ENCODE assay signal across 8 cellular contexts in genomic region chr12:49674318-49674985, GRCh38. TPM values are rescaled to one million over a fixed set of nuclear protein-coding genes. Genes with fewer than 3 reads are reported as not detected.
A peak's percentile ranks its signal among the peaks of the same experiment; 100 is the strongest.
DNase-seq lines count a peak whose midpoint lies in the region; ATAC-seq and TF ChIP-seq lines count a peak whose summit lies in the region.

No MANE protein-coding gene starts in this region.

- POLR2A ChIA-PET in activated CD4-positive, alpha-beta T cell treated with anti-CD3 and anti-CD28 coated beads, Interleukin-2, amount 10 ng/mL, durations not matched to agents 7 days and 5 days (lab: Charles Lee): interaction anchor here (0.6 kb wide), 1 partner anchor 37 kb away, joined by 3 read pairs; no protein-coding TSS in a partner anchor

- H3K27ac ChIP-seq in mesodermal cell (ENCODE audit: low read depth, low read length, severe bottlenecking) (peak overlapping the region; percentile 95), tibial nerve (peak overlapping the region; percentile 89 to 98 (median 97))

- TF ChIP-seq EP300 in tibial nerve (IDR thresholded peaks at IDR 0.05): no peak

- H3K36me3 ChIP-seq in mesodermal cell (ENCODE audit: control insufficient read depth, insufficient read depth, low read length): peaks cover 5% of the 10 kb centered on the region
- H3K36me3 ChIP-seq in tibial nerve: no peaks in the 10 kb centered on the region
- no peaks in the 10 kb centered on the region for H3K36me3 ChIP-seq in BE2C

- H3K9me3 ChIP-seq in mesodermal cell (ENCODE audit: control insufficient read depth, low read length) (no peaks in the 10 kb centered on the region), tibial nerve (no peaks in the 10 kb centered on the region), BE2C (no peaks in the 10 kb centered on the region)

- H3K36me3 Mint-ChIP-seq in activated CD4-positive, alpha-beta T cell treated with anti-CD3 and anti-CD28 coated beads, Interleukin-2, amount 10 ng/mL, durations not matched to agents 7 days and 5 days (ENCODE audit: low read depth): peaks cover 5% of the 10 kb centered on the region
- peaks cover 16% of the 10 kb centered on the region for H3K36me3 Mint-ChIP-seq in dendritic cell treated with granulocyte-macrophage colony-stimulating factor and Interleukin-4, amounts not matched to agents 40 ng/mL and 50 ng/mL, for 4 days (ENCODE audit: low read depth)

- H3K27me3 ChIP-seq in tibial nerve: no peaks in the 10 kb centered on the region
- no peaks in the 10 kb centered on the region for H3K27me3 ChIP-seq in BE2C

- TF ChIP-seq POLR2A in tibial nerve (IDR thresholded peaks at IDR 0.05): no peak

- no peak overlapping the region for H3K4me3 ChIP-seq in mesodermal cell (ENCODE audit: extremely low read depth, insufficient read depth, low read length, poor library complexity, severe bottlenecking)
- H3K4me3 ChIP-seq in tibial nerve: no peak overlapping the region
- H3K4me3 ChIP-seq in BE2C (ENCODE audit: low read depth, low read length): no peak overlapping the region

- TF ChIP-seq CTCF in tibial nerve (IDR thresholded peaks at IDR 0.05): no peak
- no peak for TF ChIP-seq CTCF in BE2C (IDR thresholded peaks at IDR 0.05; ENCODE audit: low read depth, low read length)

- H3K4me3 Mint-ChIP-seq in activated CD4-positive, alpha-beta T cell treated with anti-CD3 and anti-CD28 coated beads, Interleukin-2, amount 10 ng/mL, durations not matched to agents 7 days and 5 days: no peak overlapping the region
- no peak overlapping the region for H3K4me3 Mint-ChIP-seq in dendritic cell treated with granulocyte-macrophage colony-stimulating factor and Interleukin-4, amounts not matched to agents 40 ng/mL and 50 ng/mL, for 4 days

- intact Hi-C loops in dendritic cell treated with granulocyte-macrophage colony-stimulating factor and Interleukin-4, amounts not matched to agents 40 ng/mL and 50 ng/mL, for 4 days (cut with micrococcal nuclease): no loop called here

- CTCF ChIA-PET in activated CD4-positive, alpha-beta T cell treated with anti-CD3 and anti-CD28 coated beads, Interleukin-2, amount 10 ng/mL, durations not matched to agents 7 days and 5 days (lab: Charles Lee): interaction anchor here (0.6 to 8.5 kb wide), 14 partner anchors 8 to 187 kb away, joined by 3 to 57 read pairs (median 8); partner anchors contain the start of genes FMNL3 and TMBIM6

- ATAC-seq in GM21360 (IDR thresholded peaks at IDR 0.05; ENCODE audit: unreplicated experiment) (no peak), GM18520 (IDR thresholded peaks at IDR 0.05; ENCODE audit: unreplicated experiment) (no peak)

- H3K4me1 ChIP-seq in mesodermal cell (ENCODE audit: control insufficient read depth, insufficient read depth, low read length, poor library complexity, severe bottlenecking) (peaks cover 49% of the 10 kb centered on the region), tibial nerve (peaks cover 3 to 72% (median 66%) of the 10 kb centered on the region in 4 donors), BE2C (peaks cover 18% of the 10 kb centered on the region)

- H3K27ac Mint-ChIP-seq in activated CD4-positive, alpha-beta T cell treated with anti-CD3 and anti-CD28 coated beads, Interleukin-2, amount 10 ng/mL, durations not matched to agents 7 days and 5 days: peak overlapping the region; percentile 81
- H3K27ac Mint-ChIP-seq in dendritic cell treated with granulocyte-macrophage colony-stimulating factor and Interleukin-4, amounts not matched to agents 40 ng/mL and 50 ng/mL, for 4 days: peak overlapping the region; percentile 81

- H3K27me3 Mint-ChIP-seq in activated CD4-positive, alpha-beta T cell treated with anti-CD3 and anti-CD28 coated beads, Interleukin-2, amount 10 ng/mL, durations not matched to agents 7 days and 5 days: no peaks in the 10 kb centered on the region
- no peaks in the 10 kb centered on the region for H3K27me3 Mint-ChIP-seq in dendritic cell treated with granulocyte-macrophage colony-stimulating factor and Interleukin-4, amounts not matched to agents 40 ng/mL and 50 ng/mL, for 4 days

- H3K4me1 Mint-ChIP-seq in activated CD4-positive, alpha-beta T cell treated with anti-CD3 and anti-CD28 coated beads, Interleukin-2, amount 10 ng/mL, durations not matched to agents 7 days and 5 days: peaks cover 68% of the 10 kb centered on the region
- H3K4me1 Mint-ChIP-seq in dendritic cell treated with granulocyte-macrophage colony-stimulating factor and Interleukin-4, amounts not matched to agents 40 ng/mL and 50 ng/mL, for 4 days (ENCODE audit: low read depth): peaks cover 75% of the 10 kb centered on the region

- WGBS in mesodermal cell (ENCODE audit: insufficient coverage in 2 of 2), 2 experiments: 89 to 94% methylated on average over 3 to 4 of the region's 4 CpGs
- 33 to 35% methylated on average over 4 of the region's 4 CpGs for whole genome bisulfite sequencing in tibial nerve, 2 donors

- DNase-seq in activated CD4-positive, alpha-beta T cell treated with anti-CD3 and anti-CD28 coated beads, Interleukin-2, amount 10 ng/mL, durations not matched to agents 7 days and 5 days: no peak
- DNase-seq in activated CD4-positive, alpha-beta T cell treated with anti-CD3 and anti-CD28 coated beads, Interleukin-2, amount 50 U/mL, for 48 hours: no peak
- DNase-seq in tibial nerve (ENCODE audit: low spot score in 2 of 2): peak in 1 of 2 donors; percentile 44
- DNase-seq in BE2C: no peak

- peaks cover 3% of the 10 kb centered on the region for H3K9me3 Mint-ChIP-seq in activated CD4-positive, alpha-beta T cell treated with anti-CD3 and anti-CD28 coated beads, Interleukin-2, amount 10 ng/mL, durations not matched to agents 7 days and 5 days
- no peaks in the 10 kb centered on the region for H3K9me3 Mint-ChIP-seq in dendritic cell treated with granulocyte-macrophage colony-stimulating factor and Interleukin-4, amounts not matched to agents 40 ng/mL and 50 ng/mL, for 4 days

RNA-seq across cellular contexts. Expression of gene FMNL3, which starts 32.8 kb away (rescaled TPM):
- total RNA-seq in activated CD4-positive, alpha-beta T cell treated with anti-CD3 and anti-CD28 coated beads, Interleukin-2, amount 10 ng/mL, durations not matched to agents 7 days and 5 days: 10 to 100 TPM; 37.4 to 38.2 TPM
- 45.1 TPM for polyA plus RNA-seq in mesodermal cell (2013, experiment 1 of 2)
- 35.3 TPM for polyA plus RNA-seq in mesodermal cell (2013, experiment 2 of 2)
- total RNA-seq in tibial nerve: 10 to 100 TPM; 48.3 to 64.2 (median 58.9) TPM
- polyA plus RNA-seq in BE2C (2012; ENCODE audit: insufficient read depth, insufficient read length, low read depth): 7.4 TPM

RNA-seq across cellular contexts. Expression of gene PRPF40B, which starts 51.1 kb away (rescaled TPM):
- 10 to 100 TPM; 11.6 to 11.7 TPM for total RNA-seq in activated CD4-positive, alpha-beta T cell treated with anti-CD3 and anti-CD28 coated beads, Interleukin-2, amount 10 ng/mL, durations not matched to agents 7 days and 5 days
- 14.7 TPM for polyA plus RNA-seq in mesodermal cell (2013, experiment 1 of 2)
- 13.0 TPM for polyA plus RNA-seq in mesodermal cell (2013, experiment 2 of 2)
- total RNA-seq in tibial nerve: 10 to 100 TPM; 18.1 to 36.0 (median 21.4) TPM
- 32.2 TPM for polyA plus RNA-seq in BE2C (2012; ENCODE audit: insufficient read depth, insufficient read length, low read depth)
